ENCODE assay signal across 20 cellular contexts in the genomic region with DNA sequence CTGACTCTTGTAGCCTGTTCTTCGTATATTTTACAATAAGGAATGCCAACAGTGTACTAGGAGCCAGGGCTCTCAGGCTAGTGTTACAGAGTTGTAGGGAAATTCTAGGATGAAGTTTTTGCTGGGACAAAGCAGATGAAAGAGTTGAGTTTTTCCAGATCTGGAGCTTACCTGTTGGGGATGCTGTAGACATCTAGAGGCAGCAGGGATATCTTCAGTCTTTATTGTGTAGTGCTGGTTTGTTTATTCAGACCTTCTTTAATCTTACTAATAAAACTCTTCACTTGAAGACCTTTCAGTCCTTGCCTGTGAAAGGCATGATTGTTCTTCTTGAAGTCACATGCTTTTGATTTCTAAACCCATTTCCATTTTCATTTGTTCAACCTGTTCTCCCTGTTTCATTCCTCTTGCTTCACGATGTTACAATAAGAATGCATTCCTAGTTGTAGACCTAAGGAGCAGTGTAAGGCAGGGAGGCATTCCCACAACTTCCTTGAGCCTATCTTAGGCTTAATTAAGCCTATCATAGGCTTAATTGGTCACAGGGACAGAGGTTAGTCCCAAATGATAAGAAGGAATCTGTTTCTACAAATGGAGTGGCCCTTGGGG.
"Had no signal": no experiment of that assay in that cellular context is flagged by ENCODE, and none has a peak within 500 bp of the region (broad histone marks: within the 10 kb centered on the region; RNA-seq: fewer than 3 reads in every experiment).

No MANE protein-coding gene starts in this region.

- H3K36me3 Mint-ChIP-seq: activated naive CD4-positive, alpha-beta T cell treated with anti-CD3 and anti-CD28 coated beads, Interleukin-2, amount 50 U/mL, for 72 hours; mesothelial cell of epicardium; naive thymus-derived CD8-positive, alpha-beta T cell had no signal

- H3K9me3 Mint-ChIP-seq: activated naive CD4-positive, alpha-beta T cell treated with anti-CD3 and anti-CD28 coated beads, Interleukin-2, amount 50 U/mL, for 72 hours; activated T-cell treated with anti-CD3 and anti-CD28 coated beads, Interleukin-2, amount 50 U/mL, for 24 hours; activated T-helper 17 cell treated with anti-CD3 and anti-CD28 coated beads, Interleukin-2, amount 50 U/mL, for 72 hours; mesothelial cell of epicardium; naive thymus-derived CD8-positive, alpha-beta T cell; T-helper 2 cell treated with Interferon-gamma antibody and Interleukin-4, amounts not matched to agents 5 μg/mL and 100 μg/mL, for 36 hours had no signal

- H3K4me3 Mint-ChIP-seq: activated T-cell treated with anti-CD3 and anti-CD28 coated beads, Interleukin-2, amount 50 U/mL, for 24 hours; activated T-helper 17 cell treated with anti-CD3 and anti-CD28 coated beads, Interleukin-2, amount 50 U/mL, for 72 hours; mesothelial cell of epicardium; naive thymus-derived CD8-positive, alpha-beta T cell; T-helper 2 cell treated with Interferon-gamma antibody and Interleukin-4, amounts not matched to agents 5 μg/mL and 100 μg/mL, for 36 hours had no signal

- H3K4me1 Mint-ChIP-seq: activated T-helper 17 cell treated with anti-CD3 and anti-CD28 coated beads, Interleukin-2, amount 50 U/mL, for 72 hours; mesothelial cell of epicardium; naive thymus-derived CD8-positive, alpha-beta T cell had no signal

- H3K27ac Mint-ChIP-seq: activated naive CD4-positive, alpha-beta T cell treated with anti-CD3 and anti-CD28 coated beads, Interleukin-2, amount 50 U/mL, for 72 hours; activated T-cell treated with anti-CD3 and anti-CD28 coated beads, Interleukin-2, amount 50 U/mL, for 24 hours; activated T-helper 17 cell treated with anti-CD3 and anti-CD28 coated beads, Interleukin-2, amount 50 U/mL, for 72 hours; mesothelial cell of epicardium; naive thymus-derived CD8-positive, alpha-beta T cell; progenitor cell of endocrine pancreas; T-helper 2 cell treated with Interferon-gamma antibody and Interleukin-4, amounts not matched to agents 5 μg/mL and 100 μg/mL, for 36 hours had no signal

- DNase-seq: activated CD4-positive, alpha-beta T cell treated with anti-CD3 and anti-CD28 coated beads for 1 hour; activated CD8-positive, alpha-beta memory T cell treated with anti-CD3 and anti-CD28 coated beads for 24 hours; activated CD8-positive, alpha-beta memory T cell treated with anti-CD3 and anti-CD28 coated beads, Interleukin-2, amount 50 U/mL, for 4 hours; activated T-cell treated with anti-CD3 and anti-CD28 coated beads, Interleukin-2, amount 50 U/mL, for 24 hours; colonic mucosa; dorsolateral prefrontal cortex; heart right ventricle; left lung; naive thymus-derived CD8-positive, alpha-beta T cell; stimulated activated CD4-positive, alpha-beta T cell treated with anti-CD3 and anti-CD28 coated beads, Interleukin-4, amount 100 ng/mL, for 24 hours; stimulated activated naive CD4-positive, alpha-beta T cell treated with Interleukin-2 at 50 U/mL for 16 hours; upper lobe of left lung had no signal

- H3K27me3 Mint-ChIP-seq: activated T-cell treated with anti-CD3 and anti-CD28 coated beads, Interleukin-2, amount 50 U/mL, for 24 hours; activated T-helper 17 cell treated with anti-CD3 and anti-CD28 coated beads, Interleukin-2, amount 50 U/mL, for 72 hours had no signal

- ATAC-seq: activated naive CD4-positive, alpha-beta T cell treated with anti-CD3 and anti-CD28 coated beads, Interleukin-2, amount 50 U/mL, for 72 hours; activated T-helper 17 cell treated with anti-CD3 and anti-CD28 coated beads, Interleukin-2, amount 50 U/mL, for 72 hours; heart right ventricle; left lung; naive thymus-derived CD8-positive, alpha-beta T cell had no signal

- H3K27ac ChIP-seq: ascending aorta, colonic mucosa, dorsolateral prefrontal cortex, heart right ventricle, left lung, right atrium auricular region, upper lobe of left lung had no signal

- H3K27me3 ChIP-seq: ascending aorta, colonic mucosa, dorsolateral prefrontal cortex, heart right ventricle, left lung, right atrium auricular region, upper lobe of left lung had no signal

- H3K36me3 ChIP-seq: ascending aorta, colonic mucosa, heart right ventricle, left lung, right atrium auricular region, upper lobe of left lung had no signal

- H3K4me3 ChIP-seq: ascending aorta, colonic mucosa, dorsolateral prefrontal cortex, heart right ventricle, left lung, lung, right atrium auricular region, upper lobe of left lung had no signal

- H3K4me1 ChIP-seq: ascending aorta, colonic mucosa, heart right ventricle, left lung, right atrium auricular region, upper lobe of left lung had no signal
